ENCODE assay signal across 1 cellular context in the genomic region with DNA sequence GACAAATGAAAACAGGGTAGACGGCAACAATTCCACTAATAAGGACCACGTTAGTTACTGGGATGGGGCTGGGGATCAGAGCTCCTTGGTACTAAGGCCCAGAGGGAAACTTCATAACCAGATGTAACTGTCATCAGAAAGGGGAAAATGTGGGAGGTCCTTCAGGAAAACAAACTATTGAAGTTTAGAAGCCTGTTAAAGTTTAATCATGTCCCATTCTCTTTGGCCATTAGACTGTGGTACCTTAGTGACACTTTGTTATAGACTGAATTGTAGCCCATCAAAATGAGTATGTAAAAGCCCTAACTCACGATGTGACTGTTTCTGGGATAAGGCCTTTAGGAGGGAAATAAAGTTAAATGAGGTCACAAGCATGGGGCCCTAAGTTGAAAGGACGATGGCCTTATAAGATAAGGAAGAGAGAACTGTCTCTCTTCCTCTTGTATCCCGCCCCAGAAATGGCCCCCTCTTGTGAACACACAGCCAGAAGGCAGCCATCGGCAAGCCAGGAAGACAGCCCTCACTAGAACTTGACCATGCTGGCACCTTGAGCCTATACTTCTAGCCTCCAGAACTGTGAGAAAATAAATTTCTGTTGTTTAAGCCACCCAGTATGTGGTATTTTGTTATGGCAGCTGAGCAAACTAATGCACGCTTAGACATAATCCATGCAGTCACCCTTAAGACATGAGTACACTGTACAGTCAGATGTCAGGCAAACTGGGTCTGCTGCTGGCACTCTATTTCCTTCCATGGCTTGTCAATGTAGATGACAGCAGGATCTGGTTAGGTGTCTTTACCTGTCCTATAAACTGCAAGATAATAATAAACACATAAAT.
TF ChIP-seq lines count a peak whose summit lies in the region.

No MANE protein-coding gene starts in this region.

TF ChIP-seq in SK-N-SH, 30 proteins besides CTCF, POLR2A, EP300 and RAD21 (continued from another document):
- TF ChIP-seq, protein P1, sequence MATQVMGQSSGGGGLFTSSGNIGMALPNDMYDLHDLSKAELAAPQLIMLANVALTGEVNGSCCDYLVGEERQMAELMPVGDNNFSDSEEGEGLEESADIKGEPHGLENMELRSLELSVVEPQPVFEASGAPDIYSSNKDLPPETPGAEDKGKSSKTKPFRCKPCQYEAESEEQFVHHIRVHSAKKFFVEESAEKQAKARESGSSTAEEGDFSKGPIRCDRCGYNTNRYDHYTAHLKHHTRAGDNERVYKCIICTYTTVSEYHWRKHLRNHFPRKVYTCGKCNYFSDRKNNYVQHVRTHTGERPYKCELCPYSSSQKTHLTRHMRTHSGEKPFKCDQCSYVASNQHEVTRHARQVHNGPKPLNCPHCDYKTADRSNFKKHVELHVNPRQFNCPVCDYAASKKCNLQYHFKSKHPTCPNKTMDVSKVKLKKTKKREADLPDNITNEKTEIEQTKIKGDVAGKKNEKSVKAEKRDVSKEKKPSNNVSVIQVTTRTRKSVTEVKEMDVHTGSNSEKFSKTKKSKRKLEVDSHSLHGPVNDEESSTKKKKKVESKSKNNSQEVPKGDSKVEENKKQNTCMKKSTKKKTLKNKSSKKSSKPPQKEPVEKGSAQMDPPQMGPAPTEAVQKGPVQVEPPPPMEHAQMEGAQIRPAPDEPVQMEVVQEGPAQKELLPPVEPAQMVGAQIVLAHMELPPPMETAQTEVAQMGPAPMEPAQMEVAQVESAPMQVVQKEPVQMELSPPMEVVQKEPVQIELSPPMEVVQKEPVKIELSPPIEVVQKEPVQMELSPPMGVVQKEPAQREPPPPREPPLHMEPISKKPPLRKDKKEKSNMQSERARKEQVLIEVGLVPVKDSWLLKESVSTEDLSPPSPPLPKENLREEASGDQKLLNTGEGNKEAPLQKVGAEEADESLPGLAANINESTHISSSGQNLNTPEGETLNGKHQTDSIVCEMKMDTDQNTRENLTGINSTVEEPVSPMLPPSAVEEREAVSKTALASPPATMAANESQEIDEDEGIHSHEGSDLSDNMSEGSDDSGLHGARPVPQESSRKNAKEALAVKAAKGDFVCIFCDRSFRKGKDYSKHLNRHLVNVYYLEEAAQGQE (IDR thresholded peaks at IDR 0.05; ENCODE audit: low read depth, low read length), result no peak
- TF ChIP-seq FOXJ3 (CRISPR knock-in tag; IDR thresholded peaks at IDR 0.05) (no peak), NFIC (IDR thresholded peaks at IDR 0.05; ENCODE audit: borderline replicate concordance) (no peak), RCOR1 (IDR thresholded peaks at IDR 0.05; ENCODE audit: low read length) (no peak), TEAD4 (IDR thresholded peaks at IDR 0.05; ENCODE audit: borderline replicate concordance, insufficient read depth) (no peak), TAF1 (IDR thresholded peaks at IDR 0.05; ENCODE audit: borderline replicate concordance, low read depth, low read length) (no peak), RXRA (IDR thresholded peaks at IDR 0.05; ENCODE audit: borderline replicate concordance, low read depth) (no peak), CHD2 (IDR thresholded peaks at IDR 0.05; ENCODE audit: low read length, partially characterized antibody) (no peak), NRF1 (IDR thresholded peaks at IDR 0.05; ENCODE audit: low read depth, low read length) (no peak), MXI1 (IDR thresholded peaks at IDR 0.05; ENCODE audit: low read depth, low read length) (no peak)
- TF ChIP-seq, protein P2, sequence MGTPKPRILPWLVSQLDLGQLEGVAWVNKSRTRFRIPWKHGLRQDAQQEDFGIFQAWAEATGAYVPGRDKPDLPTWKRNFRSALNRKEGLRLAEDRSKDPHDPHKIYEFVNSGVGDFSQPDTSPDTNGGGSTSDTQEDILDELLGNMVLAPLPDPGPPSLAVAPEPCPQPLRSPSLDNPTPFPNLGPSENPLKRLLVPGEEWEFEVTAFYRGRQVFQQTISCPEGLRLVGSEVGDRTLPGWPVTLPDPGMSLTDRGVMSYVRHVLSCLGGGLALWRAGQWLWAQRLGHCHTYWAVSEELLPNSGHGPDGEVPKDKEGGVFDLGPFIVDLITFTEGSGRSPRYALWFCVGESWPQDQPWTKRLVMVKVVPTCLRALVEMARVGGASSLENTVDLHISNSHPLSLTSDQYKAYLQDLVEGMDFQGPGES (IDR thresholded peaks at IDR 0.05; ENCODE audit: low read depth, low read length), result no peak
- TF ChIP-seq, protein P3, sequence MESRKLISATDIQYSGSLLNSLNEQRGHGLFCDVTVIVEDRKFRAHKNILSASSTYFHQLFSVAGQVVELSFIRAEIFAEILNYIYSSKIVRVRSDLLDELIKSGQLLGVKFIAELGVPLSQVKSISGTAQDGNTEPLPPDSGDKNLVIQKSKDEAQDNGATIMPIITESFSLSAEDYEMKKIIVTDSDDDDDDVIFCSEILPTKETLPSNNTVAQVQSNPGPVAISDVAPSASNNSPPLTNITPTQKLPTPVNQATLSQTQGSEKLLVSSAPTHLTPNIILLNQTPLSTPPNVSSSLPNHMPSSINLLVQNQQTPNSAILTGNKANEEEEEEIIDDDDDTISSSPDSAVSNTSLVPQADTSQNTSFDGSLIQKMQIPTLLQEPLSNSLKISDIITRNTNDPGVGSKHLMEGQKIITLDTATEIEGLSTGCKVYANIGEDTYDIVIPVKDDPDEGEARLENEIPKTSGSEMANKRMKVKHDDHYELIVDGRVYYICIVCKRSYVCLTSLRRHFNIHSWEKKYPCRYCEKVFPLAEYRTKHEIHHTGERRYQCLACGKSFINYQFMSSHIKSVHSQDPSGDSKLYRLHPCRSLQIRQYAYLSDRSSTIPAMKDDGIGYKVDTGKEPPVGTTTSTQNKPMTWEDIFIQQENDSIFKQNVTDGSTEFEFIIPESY (IDR thresholded peaks at IDR 0.05; ENCODE audit: borderline replicate concordance, low read depth), result no peak
- TF ChIP-seq, protein P4, sequence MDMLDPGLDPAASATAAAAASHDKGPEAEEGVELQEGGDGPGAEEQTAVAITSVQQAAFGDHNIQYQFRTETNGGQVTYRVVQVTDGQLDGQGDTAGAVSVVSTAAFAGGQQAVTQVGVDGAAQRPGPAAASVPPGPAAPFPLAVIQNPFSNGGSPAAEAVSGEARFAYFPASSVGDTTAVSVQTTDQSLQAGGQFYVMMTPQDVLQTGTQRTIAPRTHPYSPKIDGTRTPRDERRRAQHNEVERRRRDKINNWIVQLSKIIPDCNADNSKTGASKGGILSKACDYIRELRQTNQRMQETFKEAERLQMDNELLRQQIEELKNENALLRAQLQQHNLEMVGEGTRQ (IDR thresholded peaks at IDR 0.05; ENCODE audit: borderline replicate concordance, low read depth, low read length), result no peak
